Comparison of ENCODE assay signal across 14 cellular contexts in the genomic region with DNA sequence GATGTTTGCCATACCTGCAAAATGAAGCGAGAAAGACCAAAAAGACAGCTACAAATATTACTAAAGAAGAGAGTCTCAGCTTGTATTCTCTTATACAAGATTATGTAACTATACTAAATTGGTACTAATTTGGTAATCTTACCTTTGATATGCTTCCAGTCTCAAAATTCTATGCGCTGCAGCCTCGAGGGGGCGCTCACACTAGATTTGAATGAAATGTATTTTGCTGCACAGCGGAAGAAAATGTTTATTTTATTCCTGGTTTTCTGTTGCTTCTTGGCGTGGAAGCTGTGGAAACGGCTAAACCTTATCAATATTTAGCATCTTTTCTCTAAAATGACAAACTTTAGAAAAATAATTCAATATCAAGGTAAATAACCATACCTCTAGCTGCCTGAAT.
DNase-seq lines count a peak whose midpoint lies in the region; ATAC-seq and TF ChIP-seq lines count a peak whose summit lies in the region.
"Had no signal": no experiment of that assay in that cellular context is flagged by ENCODE, and none has a peak within 500 bp of the region (broad histone marks: within the 10 kb centered on the region; RNA-seq: fewer than 3 reads in every experiment).

No MANE protein-coding gene starts in this region.

- H4K20me1 ChIP-seq in OCI-LY7 (ENCODE audit: insufficient read depth, low read length) = no peaks in the 10 kb centered on the region
- no peaks in the 10 kb centered on the region for H4K20me1 ChIP-seq in fibroblast of lung (ENCODE audit: control insufficient read depth, extremely low read depth, insufficient read depth, low read length)

- H3K36me3 Mint-ChIP-seq in CD4-positive, alpha-beta memory T cell = no peaks in the 10 kb centered on the region
- H3K36me3 Mint-ChIP-seq: activated CD4-positive, alpha-beta memory T cell treated with anti-CD3 and anti-CD28 coated beads for 36 hours; CD4-positive, CD25-positive, alpha-beta regulatory T cell had no signal

- DNase-seq in A673 (ENCODE audit: low spot score) = no peak
- no peak for DNase-seq in OCI-LY7 (ENCODE audit: low spot score)
- no peak for DNase-seq in fibroblast of lung (ENCODE audit: low read depth in 2 of 2)
- no peak for DNase-seq in CD4-positive, alpha-beta memory T cell
- no peak for DNase-seq in gastrocnemius medialis
- DNase-seq in NCI-H226 = no peak
- DNase-seq: activated CD4-positive, alpha-beta memory T cell treated with anti-CD3 and anti-CD28 coated beads for 36 hours; CD4-positive, CD25-positive, alpha-beta regulatory T cell; lower lobe of right lung; NCI-H187 treated with DMSO at 0.1 percent for 48 hours; SJCRH30 had no signal

- intact Hi-C loops in A673 (cut with micrococcal nuclease; ENCODE audit: unreplicated experiment) = no loop called here
- intact Hi-C loops in OCI-LY7 (cut with micrococcal nuclease; ENCODE audit: unreplicated experiment) = loop anchor here (5.0 kb wide), 1 partner anchor 348 kb away; no protein-coding TSS in a partner anchor
- intact Hi-C loops in CD4-positive, alpha-beta memory T cell (cut with micrococcal nuclease) = no loop called here
- intact Hi-C loops in gastrocnemius medialis (cut with DNase I; ENCODE audit: low total_unique reads) = no loop called here

- no peaks in the 10 kb centered on the region for H3K27me3 Mint-ChIP-seq in CD4-positive, alpha-beta memory T cell
- H3K27me3 Mint-ChIP-seq: activated CD4-positive, alpha-beta memory T cell treated with anti-CD3 and anti-CD28 coated beads for 36 hours; CD4-positive, CD25-positive, alpha-beta regulatory T cell had no signal

- no peaks in the 10 kb centered on the region for H3K27me3 ChIP-seq in A673 (replicated peaks; ENCODE audit: insufficient read depth, low read depth, low read length, poor library complexity)
- no peaks in the 10 kb centered on the region for H3K27me3 ChIP-seq in fibroblast of lung (ENCODE audit: control insufficient read depth, insufficient read depth, low read length)
- H3K27me3 ChIP-seq in CD4-positive, alpha-beta memory T cell (ENCODE audit: insufficient read depth, low read length) = no peaks in the 10 kb centered on the region
- no peaks in the 10 kb centered on the region for H3K27me3 ChIP-seq in gastrocnemius medialis
- H3K27me3 ChIP-seq: right atrium auricular region, SJCRH30 had no signal

- no peaks in the 10 kb centered on the region for H3K9me2 ChIP-seq in OCI-LY7 (ENCODE audit: insufficient read depth, low read length)

- TF ChIP-seq CTCF in A673 (conservative IDR thresholded peaks at IDR 0.05; ENCODE audit: low read depth, low read length) (peak; percentile 59), GM12873 (IDR thresholded peaks at IDR 0.05; ENCODE audit: insufficient read depth, low read depth, low read length, missing control alignments) (peak; percentile 36), OCI-LY7 (conservative IDR thresholded peaks at IDR 0.05; ENCODE audit: low read length) (peak; percentile 79), fibroblast of lung (conservative IDR thresholded peaks at IDR 0.05 in 1 of 2, IDR thresholded peaks at IDR 0.05 in 1 of 2; ENCODE audit: low read depth in 1 of 2, low read length in 2 of 2) (peak; percentile 32 to 43), gastrocnemius medialis (IDR thresholded peaks at IDR 0.05 in 4 of 5, conservative IDR thresholded peaks at IDR 0.05 in 1 of 5) (no peak)

- H3K9ac ChIP-seq in fibroblast of lung (ENCODE audit: insufficient read depth, low read length) = no peak overlapping the region

- BruUV-seq in A673 (replicated peaks; lab: Mats Ljungman, UMichigan) (no TSS peak), OCI-LY7 (replicated peaks; lab: Mats Ljungman, UMichigan) (no TSS peak)

- H3K4me3 Mint-ChIP-seq in CD4-positive, alpha-beta memory T cell = no peak overlapping the region
- H3K4me3 Mint-ChIP-seq: activated CD4-positive, alpha-beta memory T cell treated with anti-CD3 and anti-CD28 coated beads for 36 hours; CD4-positive, CD25-positive, alpha-beta regulatory T cell had no signal

- H3K27ac ChIP-seq in A673 (ENCODE audit: low read depth, low read length, poor library complexity, severe bottlenecking) (no peak overlapping the region), OCI-LY7 (ENCODE audit: low read depth, low read length, poor library complexity, severe bottlenecking) (no peak overlapping the region), fibroblast of lung (ENCODE audit: insufficient read depth, low read length) (no peak overlapping the region), gastrocnemius medialis (no peak overlapping the region)
- no peak overlapping the region for H3K27ac ChIP-seq in CD4-positive, alpha-beta memory T cell (ENCODE audit: low read depth, low read length)
- H3K27ac ChIP-seq: lower lobe of right lung, right atrium auricular region, SJCRH30 had no signal

- H3K9me3 Mint-ChIP-seq in CD4-positive, alpha-beta memory T cell = peaks cover 0 to 14% (median 4%) of the 10 kb centered on the region in 8 donors
- H3K9me3 Mint-ChIP-seq: activated CD4-positive, alpha-beta memory T cell treated with anti-CD3 and anti-CD28 coated beads for 36 hours had no signal

- no peaks in the 10 kb centered on the region for H3K79me2 ChIP-seq in OCI-LY7 (ENCODE audit: insufficient read depth, low read depth, low read length)
- H3K79me2 ChIP-seq in fibroblast of lung (ENCODE audit: control insufficient read depth, insufficient read depth, low read length) = no peaks in the 10 kb centered on the region

- no peak overlapping the region for H3K4me3 ChIP-seq in A673 (ENCODE audit: low read depth, low read length, poor library complexity, severe bottlenecking)
- no peak overlapping the region for H3K4me3 ChIP-seq in OCI-LY7 (ENCODE audit: low read depth, low read length, poor library complexity, severe bottlenecking)
- H3K4me3 ChIP-seq in fibroblast of lung (replicated peaks in 1 of 4; ENCODE audit: control extremely low read depth in 1 of 4, insufficient read depth in 1 of 4, low read depth in 3 of 4, low read length in 4 of 4) = no peak overlapping the region
- no peak overlapping the region for H3K4me3 ChIP-seq in CD4-positive, alpha-beta memory T cell (ENCODE audit: low read length in 2 of 2)
- no peak overlapping the region for H3K4me3 ChIP-seq in gastrocnemius medialis
- H3K4me3 ChIP-seq: lower lobe of right lung, right atrium auricular region, SJCRH30 had no signal

- H3K36me3 ChIP-seq in A673 (ENCODE audit: insufficient read depth, low read length, poor library complexity, severe bottlenecking) (no peaks in the 10 kb centered on the region), OCI-LY7 (ENCODE audit: insufficient read depth, low read length) (no peaks in the 10 kb centered on the region), fibroblast of lung (ENCODE audit: control insufficient read depth, insufficient read depth, low read length) (no peaks in the 10 kb centered on the region), gastrocnemius medialis (no peaks in the 10 kb centered on the region)
- no peaks in the 10 kb centered on the region for H3K36me3 ChIP-seq in CD4-positive, alpha-beta memory T cell (ENCODE audit: insufficient read depth, low read length)
- H3K36me3 ChIP-seq: lower lobe of right lung, right atrium auricular region, SJCRH30 had no signal

- no peaks in the 10 kb centered on the region for H3K4me1 Mint-ChIP-seq in CD4-positive, alpha-beta memory T cell
- H3K4me1 Mint-ChIP-seq: CD4-positive, CD25-positive, alpha-beta regulatory T cell had no signal

- H3K27ac Mint-ChIP-seq in CD4-positive, alpha-beta memory T cell = no peak overlapping the region
- H3K27ac Mint-ChIP-seq: activated CD4-positive, alpha-beta memory T cell treated with anti-CD3 and anti-CD28 coated beads for 36 hours; CD4-positive, CD25-positive, alpha-beta regulatory T cell had no signal

- H3K4me2 ChIP-seq in OCI-LY7 (ENCODE audit: low read length) (no peak overlapping the region), fibroblast of lung (ENCODE audit: extremely low read depth, insufficient read depth, low read length) (no peak overlapping the region)

- H3K4me1 ChIP-seq in A673 (ENCODE audit: insufficient read depth, low read length, poor library complexity, severe bottlenecking) (no peaks in the 10 kb centered on the region), OCI-LY7 (ENCODE audit: insufficient read depth, low read length, poor library complexity, severe bottlenecking) (no peaks in the 10 kb centered on the region), fibroblast of lung (ENCODE audit: control insufficient read depth, extremely low read depth, insufficient read depth, low read length) (no peaks in the 10 kb centered on the region), gastrocnemius medialis (no peaks in the 10 kb centered on the region)
- no peaks in the 10 kb centered on the region for H3K4me1 ChIP-seq in CD4-positive, alpha-beta memory T cell (ENCODE audit: insufficient read depth, low read length)
- H3K4me1 ChIP-seq: lower lobe of right lung, right atrium auricular region, SJCRH30 had no signal

- POLR2A ChIA-PET in A673 (lab: Charles Lee; ENCODE audit: low non-redundant PET) = no interaction called here
- POLR2A ChIA-PET in OCI-LY7 (lab: Charles Lee) = no interaction called here
- POLR2A ChIA-PET in CD4-positive, alpha-beta memory T cell (lab: Charles Lee; ENCODE audit: partially characterized antibody) = no interaction called here

- CTCF ChIA-PET in A673 (lab: Charles Lee) (no interaction called here), OCI-LY7 (lab: Charles Lee; ENCODE audit: unreplicated experiment) (no interaction called here)
- CTCF ChIA-PET in CD4-positive, alpha-beta memory T cell (lab: Charles Lee; ENCODE audit: partially characterized antibody) = no interaction called here

- H2AFZ ChIP-seq in OCI-LY7 (ENCODE audit: low read length) (no peak overlapping the region), fibroblast of lung (ENCODE audit: low read length) (no peak overlapping the region)

- no peak for ATAC-seq in HG03159 (IDR thresholded peaks at IDR 0.05; ENCODE audit: unreplicated experiment)
- no peak for ATAC-seq in gastrocnemius medialis
- ATAC-seq: lower lobe of right lung had no signal

- no peak for TF ChIP-seq POLR2A in gastrocnemius medialis (IDR thresholded peaks at IDR 0.05)

- in situ Hi-C loops in gastrocnemius medialis (cut with MboI; ENCODE audit: low sequenced_read_pairs in 4 of 4) = no loop called here

- H3K9me3 ChIP-seq in A673 (ENCODE audit: low read depth, low read length, poor library complexity, severe bottlenecking) (no peaks in the 10 kb centered on the region), OCI-LY7 (ENCODE audit: low read length) (no peaks in the 10 kb centered on the region), fibroblast of lung (ENCODE audit: control insufficient read depth, insufficient read depth, low read depth, low read length) (no peaks in the 10 kb centered on the region), gastrocnemius medialis (no peaks in the 10 kb centered on the region)
- no peaks in the 10 kb centered on the region for H3K9me3 ChIP-seq in CD4-positive, alpha-beta memory T cell (ENCODE audit: control insufficient read depth in 1 of 2, low read length in 2 of 2)
- H3K9me3 ChIP-seq: lower lobe of right lung, right atrium auricular region, SJCRH30 had no signal

Comparison
In these comparisons a context has a peak if more than half of its experiments do, and no peak if none do; other contexts are left out.
1. CTCF ChIP-seq: peak in A673 (single experiment), GM12873 (single experiment), OCI-LY7 (single experiment) and fibroblast of lung (2 of 2); none in gastrocnemius medialis (0 of 5).